Comparison of ENCODE assay signal across 16 cellular contexts in genomic region chr9:138103824-138104206, GRCh38.
"Had no signal": no experiment of that assay in that cellular context is flagged by ENCODE, and none has a peak within 500 bp of the region (broad histone marks: within the 10 kb centered on the region; RNA-seq: fewer than 3 reads in every experiment).

No MANE protein-coding gene starts in this region.

- H3K27ac ChIP-seq: tibial nerve, WERI-Rb-1 had no signal

- H3K27me3 ChIP-seq: tibial nerve had no signal

- H3K9me3 ChIP-seq: tibial nerve had no signal

- H3K27ac Mint-ChIP-seq: activated CD4-positive, alpha-beta T cell treated with anti-CD3 and anti-CD28 coated beads for 36 hours; activated naive CD8-positive, alpha-beta T cell; nephron; T-cell had no signal

- H3K9me3 Mint-ChIP-seq: brain; central memory CD8-positive, alpha-beta T cell; T-cell had no signal

- H3K36me3 ChIP-seq: tibial nerve, WERI-Rb-1 had no signal

- H3K4me3 ChIP-seq: tibial nerve had no signal

- H3K4me1 Mint-ChIP-seq: activated CD4-positive, alpha-beta T cell treated with anti-CD3 and anti-CD28 coated beads for 36 hours; central memory CD8-positive, alpha-beta T cell; T-cell had no signal

- H3K4me1 ChIP-seq: tibial nerve had no signal

- ATAC-seq: activated CD4-positive, alpha-beta T cell treated with anti-CD3 and anti-CD28 coated beads for 36 hours; esophagus mucosa; left colon; T-cell had no signal

- H3K4me3 Mint-ChIP-seq: activated CD4-positive, alpha-beta T cell treated with anti-CD3 and anti-CD28 coated beads for 36 hours; activated naive CD8-positive, alpha-beta T cell; brain; central memory CD8-positive, alpha-beta T cell; nephron; T-cell had no signal

- DNase-seq: activated CD4-positive, alpha-beta T cell treated with anti-CD3 and anti-CD28 coated beads for 36 hours; activated gamma-delta T cell; activated T-cell treated with anti-CD3 and anti-CD28 coated beads for 4 hours; amygdala; dermis blood vessel endothelial cell; glutamatergic neuron; left colon; mammary epithelial cell; T-cell; WERI-Rb-1 had no signal

- H3K36me3 Mint-ChIP-seq: activated naive CD8-positive, alpha-beta T cell; T-cell had no signal
